8 cellular contexts compared by ENCODE assay signal in the genomic region with DNA sequence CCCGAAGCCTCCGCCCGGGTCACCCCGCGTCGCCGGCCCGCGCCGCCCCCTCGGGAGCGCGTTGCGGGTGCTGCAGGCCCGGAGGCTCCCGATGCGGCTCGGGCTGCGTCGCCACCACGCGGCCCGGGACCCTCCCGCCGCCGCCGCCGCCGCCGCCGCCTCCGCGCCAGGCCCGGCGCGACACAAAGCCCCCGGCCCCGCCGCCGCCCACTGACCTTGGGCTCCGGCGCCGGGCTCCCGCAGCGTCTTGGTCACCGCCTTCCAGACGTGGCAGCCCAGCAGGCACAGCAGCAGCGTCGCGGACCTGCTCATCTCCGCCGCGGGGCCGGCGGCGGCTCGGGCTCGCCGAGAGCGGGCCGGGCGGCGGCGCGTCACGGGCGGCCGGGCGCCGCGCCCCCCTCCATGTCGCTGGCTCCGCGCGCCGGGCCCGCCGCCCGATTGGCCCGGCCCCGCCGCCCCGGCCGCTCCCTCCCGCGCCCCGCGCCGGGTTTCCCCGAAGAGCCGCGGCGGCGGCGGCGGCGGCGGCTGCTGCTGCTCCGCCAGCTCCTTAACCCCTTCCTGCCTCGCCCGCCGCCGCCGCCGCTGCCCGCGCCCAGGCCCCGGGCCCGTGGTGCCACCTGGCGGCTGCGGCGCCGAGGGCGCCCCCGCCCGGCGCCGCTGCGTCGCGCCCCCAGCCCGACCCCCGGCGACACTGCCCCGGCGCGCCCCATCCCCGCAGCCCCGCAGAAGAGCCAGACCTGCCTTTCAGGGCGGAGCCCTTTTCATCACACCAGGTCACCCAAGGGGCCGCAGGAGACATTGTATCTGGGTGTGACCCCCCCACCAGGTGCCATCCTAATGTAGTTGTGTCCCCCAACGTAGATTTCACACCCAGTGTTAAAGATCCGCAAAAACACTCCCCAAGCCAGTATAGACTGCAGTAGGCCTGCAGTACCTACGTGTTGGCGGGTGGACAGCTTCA. TPM values are rescaled to one million over a fixed set of nuclear protein-coding genes. Genes with fewer than 3 reads are reported as not detected.
DNase-seq lines count a peak whose midpoint lies in the region; ATAC-seq lines count a peak whose summit lies in the region.

A gene (minus strand): TSS at position 549 of the 961 bp plus-strand sequence. CDS start 237 bp downstream, at position 312.

- H3K27ac ChIP-seq in mesodermal cell (ENCODE audit: low read depth, low read length, severe bottlenecking) = peak within 1 kb of the TSS; percentile 83

- peak within 1 kb of the TSS; percentile 65 for H3K9ac ChIP-seq in endocrine pancreas (ENCODE audit: control insufficient read depth, insufficient read depth, low read length)

- no peaks in the 10 kb centered on the region for H3K36me3 ChIP-seq in endocrine pancreas (ENCODE audit: control insufficient read depth, insufficient read depth, low read length)
- H3K36me3 ChIP-seq in mesodermal cell (ENCODE audit: control insufficient read depth, insufficient read depth, low read length) = peaks cover 10% of the 10 kb centered on the region

- H3K4me1 ChIP-seq in endocrine pancreas (ENCODE audit: control insufficient read depth, insufficient read depth, low read length) (no peaks in the 10 kb centered on the region), mesodermal cell (ENCODE audit: control insufficient read depth, insufficient read depth, low read length, poor library complexity, severe bottlenecking) (peaks cover 15% of the 10 kb centered on the region)

- no peaks in the 10 kb centered on the region for H3K27me3 ChIP-seq in endocrine pancreas (ENCODE audit: control insufficient read depth, insufficient read depth, low read length)

- 0 to 2% methylated on average over 48 to 57 of the region's 135 CpGs for WGBS in mesodermal cell (ENCODE audit: insufficient coverage in 2 of 2), 2 experiments

- peak; percentile 58 for ATAC-seq in GM21737 (IDR thresholded peaks at IDR 0.05; ENCODE audit: unreplicated experiment)

- H3K9me3 ChIP-seq in endocrine pancreas (ENCODE audit: control insufficient read depth, low read length) (no peaks in the 10 kb centered on the region), mesodermal cell (ENCODE audit: control insufficient read depth, low read length) (no peaks in the 10 kb centered on the region)

- peak; percentile 46 for DNase-seq in COR-L47 (lab: John Stamatoyannopoulos, UW)
- DNase-seq in NCI-H146 treated with DMSO at 0.1 percent for 48 hours (lab: John Stamatoyannopoulos, UW; ENCODE audit: unreplicated experiment) = peak; percentile 45
- DNase-seq in activated CD8-positive, alpha-beta memory T cell treated with anti-CD3 and anti-CD28 coated beads, Interleukin-2, amount 50 U/mL, for 48 hours = peak; percentile 81
- DNase-seq in stimulated activated CD8-positive, alpha-beta memory T cell treated with anti-CD3 and anti-CD28 coated beads, Interleukin-15, amount 100 ng/mL, for 24 hours (ENCODE audit: low read depth) = peak; percentile 26
- DNase-seq in inferior parietal cortex (ENCODE audit: extremely low spot score) = no peak

- H3K4me3 ChIP-seq in endocrine pancreas (ENCODE audit: control insufficient read depth, insufficient read depth, low read length) (peak within 1 kb of the TSS; percentile 47), mesodermal cell (ENCODE audit: extremely low read depth, insufficient read depth, low read length, poor library complexity, severe bottlenecking) (peak within 1 kb of the TSS; percentile 75)

RNA-seq across cellular contexts. Expression of the gene that starts here (rescaled TPM):
- 57.8 TPM for polyA plus RNA-seq in mesodermal cell (2013, experiment 1 of 2)
- 49.5 TPM for polyA plus RNA-seq in mesodermal cell (2013, experiment 2 of 2)
